Comparison of ENCODE assay signal across 10 cellular contexts in the genomic region with DNA sequence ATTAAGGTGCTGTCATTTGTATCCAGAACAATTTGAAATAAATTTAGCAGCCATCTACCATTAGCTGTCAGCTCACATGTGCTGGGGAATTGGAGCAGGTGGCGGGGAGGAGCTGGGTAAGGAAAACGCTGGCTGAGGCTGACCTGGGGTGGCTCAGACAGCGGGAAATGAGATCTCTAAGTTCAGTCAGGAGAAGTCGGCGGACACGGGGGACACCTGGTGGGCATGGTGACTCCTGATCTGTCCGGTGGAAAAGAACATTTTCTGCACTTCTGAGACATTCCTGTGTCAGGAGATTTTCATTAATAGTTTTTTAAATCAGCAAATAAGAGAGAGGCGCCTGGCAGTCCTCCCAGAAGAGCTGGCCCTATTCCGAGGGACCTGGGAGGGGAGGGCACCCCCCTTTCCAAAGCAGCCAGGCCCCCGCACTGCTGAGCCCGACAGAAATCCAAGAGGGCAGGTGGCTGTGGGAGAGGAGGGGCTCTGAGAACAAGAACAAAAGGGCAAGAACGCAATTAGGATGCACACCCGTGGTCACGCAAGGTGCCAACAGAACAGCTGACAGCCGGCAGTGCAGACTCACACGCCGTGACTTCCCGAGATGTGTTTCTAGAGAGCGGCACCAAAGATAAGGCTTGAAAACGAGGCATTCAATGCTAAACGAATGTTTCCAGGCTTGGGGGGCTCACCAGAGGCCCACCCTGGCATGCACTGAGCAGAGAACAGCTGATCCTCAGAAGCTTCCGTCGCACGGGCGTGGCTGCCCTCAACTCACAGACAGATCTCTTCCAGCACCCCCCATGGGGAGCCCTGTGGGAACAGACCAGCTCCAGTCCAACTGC. TPM values are rescaled to one million over a fixed set of nuclear protein-coding genes. Genes with fewer than 3 reads are reported as not detected.
DNase-seq lines count a peak whose midpoint lies in the region; ATAC-seq and TF ChIP-seq lines count a peak whose summit lies in the region.
"Had no signal": no experiment of that assay in that cellular context is flagged by ENCODE, and none has a peak within 500 bp of the region (broad histone marks: within the 10 kb centered on the region; RNA-seq: fewer than 3 reads in every experiment).

No MANE protein-coding gene starts in this region.

- ATAC-seq in activated naive CD8-positive, alpha-beta T cell treated with anti-CD3 and anti-CD28 coated beads, Interleukin-2, amount 10 ng/mL, durations not matched to agents 7 days and 5 days (ENCODE audit: low read depth) = no peak
- ATAC-seq in mucosa of descending colon (no peak), aorta (ENCODE audit: low FRiP score) (no peak)
- no peak for ATAC-seq in activated CD8-positive, alpha-beta T cell treated with anti-CD3 and anti-CD28 coated beads, Interleukin-2, amount 10 ng/mL, durations not matched to agents 7 days and 5 days
- ATAC-seq: activated CD4-positive, alpha-beta T cell treated with anti-CD3 and anti-CD28 coated beads for 36 hours had no signal

- H3K36me3 ChIP-seq in mucosa of descending colon (ENCODE audit: low read depth) = no peaks in the 10 kb centered on the region
- H3K36me3 ChIP-seq in aorta (ENCODE audit: control insufficient read depth in 1 of 2, insufficient read depth in 2 of 2, low read length in 1 of 2) = peaks cover 0 to 6% of the 10 kb centered on the region in 2 donors
- H3K36me3 ChIP-seq in CD8-positive, alpha-beta memory T cell (ENCODE audit: insufficient read depth, low read length) = peaks cover 9% of the 10 kb centered on the region

- H3K4me1 Mint-ChIP-seq in activated naive CD8-positive, alpha-beta T cell treated with anti-CD3 and anti-CD28 coated beads, Interleukin-2, amount 10 ng/mL, durations not matched to agents 7 days and 5 days = no peaks in the 10 kb centered on the region
- H3K4me1 Mint-ChIP-seq in activated naive CD8-positive, alpha-beta T cell treated with anti-CD3 and anti-CD28 coated beads for 36 hours = peaks cover 2% of the 10 kb centered on the region
- H3K4me1 Mint-ChIP-seq in chondrocyte (ENCODE audit: low read depth) = no peaks in the 10 kb centered on the region
- H3K4me1 Mint-ChIP-seq in CD8-positive, alpha-beta memory T cell = peaks cover 0 to 10% (median 4%) of the 10 kb centered on the region in 3 donors
- no peaks in the 10 kb centered on the region for H3K4me1 Mint-ChIP-seq in activated CD8-positive, alpha-beta T cell treated with anti-CD3 and anti-CD28 coated beads, Interleukin-2, amount 10 ng/mL, durations not matched to agents 7 days and 5 days (ENCODE audit: low read depth)
- H3K4me1 Mint-ChIP-seq: activated CD4-positive, alpha-beta T cell treated with anti-CD3 and anti-CD28 coated beads for 36 hours had no signal

- POLR2A ChIA-PET in activated naive CD8-positive, alpha-beta T cell treated with anti-CD3 and anti-CD28 coated beads, Interleukin-2, amount 10 ng/mL, durations not matched to agents 7 days and 5 days (lab: Charles Lee) = no interaction called here
- POLR2A ChIA-PET in CD8-positive, alpha-beta memory T cell (lab: Charles Lee) = no interaction called here
- POLR2A ChIA-PET in activated CD8-positive, alpha-beta T cell treated with anti-CD3 and anti-CD28 coated beads, Interleukin-2, amount 10 ng/mL, durations not matched to agents 7 days and 5 days (lab: Charles Lee) = no interaction called here

- no peak overlapping the region for H3K27ac Mint-ChIP-seq in activated naive CD8-positive, alpha-beta T cell treated with anti-CD3 and anti-CD28 coated beads, Interleukin-2, amount 10 ng/mL, durations not matched to agents 7 days and 5 days
- H3K27ac Mint-ChIP-seq in activated naive CD8-positive, alpha-beta T cell treated with anti-CD3 and anti-CD28 coated beads for 36 hours = no peak overlapping the region
- H3K27ac Mint-ChIP-seq in chondrocyte (ENCODE audit: unreplicated experiment) = peak overlapping the region; percentile 22
- H3K27ac Mint-ChIP-seq in CD8-positive, alpha-beta memory T cell = no peak overlapping the region
- no peak overlapping the region for H3K27ac Mint-ChIP-seq in activated CD8-positive, alpha-beta T cell treated with anti-CD3 and anti-CD28 coated beads, Interleukin-2, amount 10 ng/mL, durations not matched to agents 7 days and 5 days
- H3K27ac Mint-ChIP-seq: activated CD4-positive, alpha-beta T cell treated with anti-CD3 and anti-CD28 coated beads for 36 hours had no signal

- peak; percentile 11 for DNase-seq in activated naive CD8-positive, alpha-beta T cell treated with anti-CD3 and anti-CD28 coated beads, Interleukin-2, amount 10 ng/mL, durations not matched to agents 7 days and 5 days
- no peak for DNase-seq in activated naive CD8-positive, alpha-beta T cell treated with anti-CD3 and anti-CD28 coated beads for 36 hours
- DNase-seq in chondrocyte (ENCODE audit: low spot score) (peak; percentile 62), mucosa of descending colon (peak in 2 of 3 donors; percentile 12 to 22), aorta (peak; percentile 35 to 51), glomerular visceral epithelial cell (ENCODE audit: extremely low spot score) (no peak)
- DNase-seq in CD8-positive, alpha-beta memory T cell = no peak
- no peak for DNase-seq in activated CD8-positive, alpha-beta T cell treated with anti-CD3 and anti-CD28 coated beads, Interleukin-2, amount 10 ng/mL, durations not matched to agents 7 days and 5 days
- DNase-seq: activated CD4-positive, alpha-beta T cell treated with anti-CD3 and anti-CD28 coated beads for 36 hours; RPMI8226 had no signal

- intact Hi-C loops in mucosa of descending colon (cut with DNase I, micrococcal nuclease) = no loop called here
- intact Hi-C loops in aorta (cut with DNase I) = no loop called here

- CTCF ChIA-PET in CD8-positive, alpha-beta memory T cell (lab: Charles Lee) = interaction anchor here (1.1 kb wide), 1 partner anchor 14 kb away, joined by 3 read pairs; no protein-coding TSS in a partner anchor
- CTCF ChIA-PET in activated CD8-positive, alpha-beta T cell treated with anti-CD3 and anti-CD28 coated beads, Interleukin-2, amount 10 ng/mL, durations not matched to agents 7 days and 5 days (lab: Charles Lee) = no interaction called here

- peaks cover 7% of the 10 kb centered on the region for H3K9me3 ChIP-seq in mucosa of descending colon
- peaks cover 3% of the 10 kb centered on the region for H3K9me3 ChIP-seq in aorta (ENCODE audit: control insufficient read depth, low read length)
- H3K9me3 ChIP-seq in CD8-positive, alpha-beta memory T cell (ENCODE audit: low read length) = peaks cover 11% of the 10 kb centered on the region

- peaks cover 29% of the 10 kb centered on the region for H3K36me3 Mint-ChIP-seq in activated naive CD8-positive, alpha-beta T cell treated with anti-CD3 and anti-CD28 coated beads, Interleukin-2, amount 10 ng/mL, durations not matched to agents 7 days and 5 days
- H3K36me3 Mint-ChIP-seq in activated naive CD8-positive, alpha-beta T cell treated with anti-CD3 and anti-CD28 coated beads for 36 hours = peaks cover 36% of the 10 kb centered on the region
- H3K36me3 Mint-ChIP-seq in chondrocyte (ENCODE audit: low read depth) = peaks cover 26% of the 10 kb centered on the region
- H3K36me3 Mint-ChIP-seq in CD8-positive, alpha-beta memory T cell = peaks cover 13 to 67% (median 30%) of the 10 kb centered on the region in 3 donors
- peaks cover 21% of the 10 kb centered on the region for H3K36me3 Mint-ChIP-seq in activated CD8-positive, alpha-beta T cell treated with anti-CD3 and anti-CD28 coated beads, Interleukin-2, amount 10 ng/mL, durations not matched to agents 7 days and 5 days (ENCODE audit: low read depth)

- H3K27me3 ChIP-seq in aorta (ENCODE audit: control insufficient read depth in 1 of 2, insufficient read depth in 2 of 2, low read length in 1 of 2) = no peaks in the 10 kb centered on the region
- H3K27me3 ChIP-seq in CD8-positive, alpha-beta memory T cell (ENCODE audit: insufficient read depth, low read length, poor library complexity, severe bottlenecking) = no peaks in the 10 kb centered on the region

- 45 to 61% methylated on average over 25 of the region's 25 CpGs for WGBS in aorta, 2 donors

- no peaks in the 10 kb centered on the region for H3K27me3 Mint-ChIP-seq in activated naive CD8-positive, alpha-beta T cell treated with anti-CD3 and anti-CD28 coated beads, Interleukin-2, amount 10 ng/mL, durations not matched to agents 7 days and 5 days
- H3K27me3 Mint-ChIP-seq in activated naive CD8-positive, alpha-beta T cell treated with anti-CD3 and anti-CD28 coated beads for 36 hours = no peaks in the 10 kb centered on the region
- H3K27me3 Mint-ChIP-seq in chondrocyte (ENCODE audit: low read depth) = no peaks in the 10 kb centered on the region
- H3K27me3 Mint-ChIP-seq in CD8-positive, alpha-beta memory T cell = peaks cover 0 to 2% of the 10 kb centered on the region in 2 donors
- no peaks in the 10 kb centered on the region for H3K27me3 Mint-ChIP-seq in activated CD8-positive, alpha-beta T cell treated with anti-CD3 and anti-CD28 coated beads, Interleukin-2, amount 10 ng/mL, durations not matched to agents 7 days and 5 days (ENCODE audit: low read depth)
- H3K27me3 Mint-ChIP-seq: activated CD4-positive, alpha-beta T cell treated with anti-CD3 and anti-CD28 coated beads for 36 hours had no signal

- TF ChIP-seq CTCF in chondrocyte (IDR thresholded peaks at IDR 0.05) (no peak), mucosa of descending colon (IDR thresholded peaks at IDR 0.05) (no peak)

- H3K9me3 Mint-ChIP-seq in activated naive CD8-positive, alpha-beta T cell treated with anti-CD3 and anti-CD28 coated beads, Interleukin-2, amount 10 ng/mL, durations not matched to agents 7 days and 5 days = peaks cover 11% of the 10 kb centered on the region
- H3K9me3 Mint-ChIP-seq in activated naive CD8-positive, alpha-beta T cell treated with anti-CD3 and anti-CD28 coated beads for 36 hours = peaks cover 14% of the 10 kb centered on the region
- H3K9me3 Mint-ChIP-seq in chondrocyte (ENCODE audit: low read depth) = peaks cover 13% of the 10 kb centered on the region
- H3K9me3 Mint-ChIP-seq in CD8-positive, alpha-beta memory T cell = peaks cover 10 to 18% (median 16%) of the 10 kb centered on the region in 5 donors
- peaks cover 13% of the 10 kb centered on the region for H3K9me3 Mint-ChIP-seq in activated CD8-positive, alpha-beta T cell treated with anti-CD3 and anti-CD28 coated beads, Interleukin-2, amount 10 ng/mL, durations not matched to agents 7 days and 5 days (ENCODE audit: insufficient read depth)

- no peak overlapping the region for H3K27ac ChIP-seq in aorta (ENCODE audit: low read depth in 1 of 2, low read length in 2 of 2)
- H3K27ac ChIP-seq in CD8-positive, alpha-beta memory T cell (ENCODE audit: low read depth, low read length) = no peak overlapping the region

- H3K4me3 ChIP-seq in mucosa of descending colon = no peak overlapping the region
- H3K4me3 ChIP-seq in aorta (ENCODE audit: low read length in 2 of 2) = no peak overlapping the region
- H3K4me3 ChIP-seq in CD8-positive, alpha-beta memory T cell (ENCODE audit: low read length) = no peak overlapping the region

- H3K4me3 Mint-ChIP-seq in activated naive CD8-positive, alpha-beta T cell treated with anti-CD3 and anti-CD28 coated beads, Interleukin-2, amount 10 ng/mL, durations not matched to agents 7 days and 5 days = no peak overlapping the region
- no peak overlapping the region for H3K4me3 Mint-ChIP-seq in activated naive CD8-positive, alpha-beta T cell treated with anti-CD3 and anti-CD28 coated beads for 36 hours
- no peak overlapping the region for H3K4me3 Mint-ChIP-seq in chondrocyte (ENCODE audit: unreplicated experiment)
- H3K4me3 Mint-ChIP-seq in CD8-positive, alpha-beta memory T cell = peak overlapping the region in 1 of 7 donors; percentile 48
- H3K4me3 Mint-ChIP-seq in activated CD8-positive, alpha-beta T cell treated with anti-CD3 and anti-CD28 coated beads, Interleukin-2, amount 10 ng/mL, durations not matched to agents 7 days and 5 days = no peak overlapping the region
- H3K4me3 Mint-ChIP-seq: activated CD4-positive, alpha-beta T cell treated with anti-CD3 and anti-CD28 coated beads for 36 hours had no signal

- H3K4me1 ChIP-seq in mucosa of descending colon (ENCODE audit: low read depth) (no peaks in the 10 kb centered on the region), aorta (ENCODE audit: control insufficient read depth in 1 of 2, insufficient read depth in 2 of 2, low read length in 2 of 2) (no peaks in the 10 kb centered on the region)
- no peaks in the 10 kb centered on the region for H3K4me1 ChIP-seq in CD8-positive, alpha-beta memory T cell (ENCODE audit: insufficient read depth, low read length)

RNA-seq across cellular contexts. Expression of a gene that starts 26.4 kb away (rescaled TPM):
- total RNA-seq in activated naive CD8-positive, alpha-beta T cell treated with anti-CD3 and anti-CD28 coated beads, Interleukin-2, amount 10 ng/mL, durations not matched to agents 7 days and 5 days = 10 to 100 TPM; 29.0 to 29.2 TPM
- 10 to 100 TPM; 30.0 to 30.2 TPM for total RNA-seq in activated naive CD8-positive, alpha-beta T cell treated with anti-CD3 and anti-CD28 coated beads for 36 hours
- total RNA-seq in chondrocyte = 27.6 to 32.1 TPM (median 29.1 TPM) in 3 replicates
- total RNA-seq in mucosa of descending colon = 10 to 100 TPM; 54.5 to 90.1 (median 68.6) TPM
- 10 to 100 TPM; 40.1 to 47.7 TPM for total RNA-seq in aorta
- polyA plus RNA-seq in aorta = 10 to 100 TPM; 12.9 to 48.8 TPM
- total RNA-seq in CD8-positive, alpha-beta memory T cell = 10 to 100 TPM; 29.9 to 31.7 TPM
- polyA plus RNA-seq in CD8-positive, alpha-beta memory T cell = 18.3 TPM
- 10 to 100 TPM; 21.6 to 23.2 TPM for total RNA-seq in activated CD8-positive, alpha-beta T cell treated with anti-CD3 and anti-CD28 coated beads, Interleukin-2, amount 10 ng/mL, durations not matched to agents 7 days and 5 days

RNA-seq across cellular contexts. Expression of a gene that starts 39.4 kb away (rescaled TPM):
- total RNA-seq in activated naive CD8-positive, alpha-beta T cell treated with anti-CD3 and anti-CD28 coated beads, Interleukin-2, amount 10 ng/mL, durations not matched to agents 7 days and 5 days = 10 to 100 TPM; 14.0 to 18.0 TPM
- total RNA-seq in activated naive CD8-positive, alpha-beta T cell treated with anti-CD3 and anti-CD28 coated beads for 36 hours = 10 to 100 TPM; 11.2 to 14.5 TPM
- total RNA-seq in chondrocyte = 0.99 to 5.4 TPM (median 5.1 TPM) in 3 replicates
- total RNA-seq in mucosa of descending colon = 10 to 100 TPM; 33.8 to 73.7 (median 68.4) TPM
- 10 to 100 TPM in 1 of 2 donors, 1 to 10 TPM in 1; 7.9 to 13.0 TPM for total RNA-seq in aorta
- polyA plus RNA-seq in aorta = 10 to 100 TPM in 1 of 2 donors, 1 to 10 TPM in 1; 5.1 to 11.3 TPM
- 1 to 10 TPM; 3.3 to 4.2 TPM for total RNA-seq in CD8-positive, alpha-beta memory T cell
- 17.2 TPM for polyA plus RNA-seq in CD8-positive, alpha-beta memory T cell
- total RNA-seq in activated CD8-positive, alpha-beta T cell treated with anti-CD3 and anti-CD28 coated beads, Interleukin-2, amount 10 ng/mL, durations not matched to agents 7 days and 5 days = 1 to 10 TPM in 1 of 2 experiments, under 1 TPM in 1; 0.50 to 1.5 TPM

Comparison
In these comparisons a context has a peak if more than half of its experiments do, and no peak if none do; other contexts are left out.
1. DNase-seq: peak in activated naive CD8-positive, alpha-beta T cell treated with anti-CD3 and anti-CD28 coated beads, Interleukin-2, amount 10 ng/mL, durations not matched to agents 7 days and 5 days (single experiment), chondrocyte (single experiment), mucosa of descending colon (2 of 3) and aorta (2 of 2); none in activated naive CD8-positive, alpha-beta T cell treated with anti-CD3 and anti-CD28 coated beads for 36 hours (single experiment), CD8-positive, alpha-beta memory T cell (0 of 5), activated CD8-positive, alpha-beta T cell treated with anti-CD3 and anti-CD28 coated beads, Interleukin-2, amount 10 ng/mL, durations not matched to agents 7 days and 5 days (single experiment) and glomerular visceral epithelial cell (single experiment).